In the genomic region with DNA sequence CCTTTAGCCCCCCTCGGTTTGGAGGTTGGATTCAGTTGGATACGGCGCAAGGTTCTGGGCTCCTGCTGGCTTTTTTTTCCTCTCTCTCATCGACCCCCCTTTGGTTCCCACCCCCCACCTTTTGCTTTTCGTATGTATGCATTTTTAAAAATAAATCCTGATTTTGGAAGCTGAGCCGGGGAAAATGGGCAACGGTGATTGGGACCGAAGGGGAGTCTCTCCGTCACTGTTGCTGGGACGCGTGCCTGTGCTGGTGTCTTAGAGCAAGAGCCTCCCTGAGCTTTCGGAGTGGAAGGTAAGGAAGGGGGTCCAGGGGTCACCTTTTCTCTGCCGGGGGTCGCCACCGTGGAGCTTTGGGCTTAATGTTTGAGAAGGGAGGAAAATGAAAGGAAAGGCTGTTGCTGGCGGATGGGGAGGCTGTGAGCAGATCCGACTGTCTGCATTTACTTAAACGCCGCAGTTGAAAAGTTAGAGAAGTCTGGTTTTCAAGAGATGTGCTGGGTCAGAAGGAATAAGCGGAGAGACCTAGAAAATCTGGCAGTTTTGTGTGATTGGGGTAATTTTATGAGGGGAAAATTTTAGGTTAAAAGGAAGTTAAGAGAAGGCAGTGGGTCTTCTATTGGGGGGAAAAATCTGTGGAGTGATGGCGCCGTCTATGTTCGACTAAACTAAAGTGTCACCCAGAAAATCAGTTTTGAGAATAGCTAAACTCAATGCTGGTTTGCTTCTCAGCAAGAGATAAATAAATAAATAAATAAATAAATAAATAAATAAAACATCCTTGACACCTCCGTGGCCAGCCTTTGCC, we compare ENCODE assay signal across 8 cellular contexts. TPM values are rescaled to one million over a fixed set of nuclear protein-coding genes. Genes with fewer than 3 reads are reported as not detected.
DNase-seq lines count a peak whose midpoint lies in the region; FAIRE-seq lines count a peak whose summit lies in the region.

No MANE protein-coding gene starts in this region.

- DNase-seq in SKM-1 treated with dmso at 0.1 percent for 144 hours (lab: John Stamatoyannopoulos, UW; ENCODE audit: unreplicated experiment) (peak; percentile 18), SKM-1 (lab: John Stamatoyannopoulos, UW; ENCODE audit: unreplicated experiment) (no peak), OCI-M1 (lab: John Stamatoyannopoulos, UW) (peak; percentile 77), epidermal melanocyte (ENCODE audit: insufficient read length, low spot score) (no peak), frontal cortex (ENCODE audit: low spot score in 2 of 2) (no peak)
- DNase-seq in activated CD8-positive, alpha-beta memory T cell treated with anti-CD3 and anti-CD28 coated beads, Interleukin-2, amount 50 U/mL, for 48 hours: no peak

- no peak for FAIRE-seq in frontal cortex (lab: Jason Lieb, UNC)

- peak overlapping the region in 1 of 2 donors; percentile 18 for H3K9ac ChIP-seq in duodenal mucosa (ENCODE audit: low read depth in 1 of 2, low read length in 2 of 2)
- H3K9ac ChIP-seq in mucosa of rectum (ENCODE audit: low read depth in 1 of 2, low read length in 2 of 2): peak overlapping the region in 1 of 2 donors; percentile 53

- H3K4me3 ChIP-seq in duodenal mucosa (ENCODE audit: low read depth in 1 of 2, low read length in 2 of 2) (peak overlapping the region; percentile 62 to 72), mucosa of rectum (ENCODE audit: low read length in 2 of 2) (peak overlapping the region; percentile 60 to 74)

- H3K4me1 ChIP-seq in duodenal mucosa (ENCODE audit: control insufficient read depth in 1 of 2, insufficient read depth in 2 of 2, low read length in 2 of 2) (peaks cover 2 to 5% of the 10 kb centered on the region in 2 donors), mucosa of rectum (ENCODE audit: control insufficient read depth in 2 of 2, insufficient read depth in 2 of 2, low read length in 2 of 2) (no peaks in the 10 kb centered on the region)

- H3K36me3 ChIP-seq in duodenal mucosa (ENCODE audit: control insufficient read depth in 1 of 2, insufficient read depth in 2 of 2, low read length in 2 of 2): no peaks in the 10 kb centered on the region
- H3K36me3 ChIP-seq in mucosa of rectum (ENCODE audit: control insufficient read depth in 2 of 2, insufficient read depth in 2 of 2, low read length in 2 of 2): no peaks in the 10 kb centered on the region

- H3K27ac ChIP-seq in duodenal mucosa (ENCODE audit: low read depth, low read length) (no peak overlapping the region), mucosa of rectum (ENCODE audit: low read depth in 2 of 2, low read length in 2 of 2) (no peak overlapping the region)

- H3K27me3 ChIP-seq in duodenal mucosa (ENCODE audit: control insufficient read depth in 1 of 2, insufficient read depth in 2 of 2, low read length in 2 of 2): peaks cover 19 to 25% of the 10 kb centered on the region in 2 donors
- peaks cover 15 to 18% of the 10 kb centered on the region in 2 donors for H3K27me3 ChIP-seq in mucosa of rectum (ENCODE audit: control insufficient read depth in 2 of 2, insufficient read depth in 2 of 2, low read length in 2 of 2)

- H3K9me3 ChIP-seq in duodenal mucosa (ENCODE audit: control insufficient read depth in 1 of 2, low read length in 2 of 2) (no peaks in the 10 kb centered on the region), mucosa of rectum (ENCODE audit: control insufficient read depth in 2 of 2, low read length in 2 of 2) (no peaks in the 10 kb centered on the region)

RNA-seq across cellular contexts. Expression of gene ADGRB3, which starts 0.8 kb away (rescaled TPM):
- 158 TPM for total RNA-seq in frontal cortex

Comparison
In these comparisons a context has a peak if more than half of its experiments do, and no peak if none do; other contexts are left out.
1. DNase-seq: peak in SKM-1 treated with dmso at 0.1 percent for 144 hours (single experiment) and OCI-M1 (single experiment); none in SKM-1 (single experiment), epidermal melanocyte (single experiment), activated CD8-positive, alpha-beta memory T cell treated with anti-CD3 and anti-CD28 coated beads, Interleukin-2, amount 50 U/mL, for 48 hours (single experiment) and frontal cortex (0 of 2).